Comparison of ENCODE assay signal across 8 cellular contexts in genomic region chr7:130758429-130759056, GRCh38. TPM values are rescaled to one million over a fixed set of nuclear protein-coding genes. Genes with fewer than 3 reads are reported as not detected.
DNase-seq lines count a peak whose midpoint lies in the region; ATAC-seq, FAIRE-seq and TF ChIP-seq lines count a peak whose summit lies in the region.

No MANE protein-coding gene starts in this region.

- no peak for TF ChIP-seq EP300 in GM12878 (IDR thresholded peaks at IDR 0.05; ENCODE audit: borderline replicate concordance in 1 of 2, control insufficient read depth in 1 of 2, low read depth in 2 of 2, low read length in 2 of 2)

- POLR2A ChIA-PET in GM12878 (lab: Charles Lee), result interaction anchor here (0.6 to 0.7 kb wide), 2 partner anchors 34 to 689 kb away, joined by 3 to 4 read pairs; partner anchors contain the start of gene KLHDC10

- intact Hi-C loops in GM12878 (cut with micrococcal nuclease; ENCODE audit: unreplicated experiment) (loop anchor here (1.0 to 5.0 kb wide), 4 partner anchors 271 to 696 kb away; no protein-coding TSS in a partner anchor), uterus (cut with DNase I; ENCODE audit: low total_unique reads) (no loop called here)

- H3K36me3 ChIP-seq in GM12878 (ENCODE audit: control insufficient read depth in 2 of 2, insufficient read depth in 2 of 2, low read length in 1 of 2) (no peaks in the 10 kb centered on the region), uterus (no peaks in the 10 kb centered on the region)

- FAIRE-seq in A204.1 (lab: Jason Lieb, UNC) (peak; percentile 99), GM12878 (lab: Jason Lieb, UNC) (peak; percentile 77)

- H3K27ac ChIP-seq in GM12878 (ENCODE audit: control insufficient read depth, insufficient read depth), result no peak overlapping the region
- H3K27ac ChIP-seq in uterus, result peak overlapping the region in 1 of 2 donors; percentile 6

- no peak overlapping the region for H3K9ac ChIP-seq in GM12878 (ENCODE audit: control insufficient read depth, insufficient read depth, low read length)

- H3K79me2 ChIP-seq in GM12878 (ENCODE audit: control insufficient read depth, insufficient read depth, low read length), result no peaks in the 10 kb centered on the region

- peak; percentile 92 for TF ChIP-seq RAD21 in GM12878 (IDR thresholded peaks at IDR 0.05; ENCODE audit: insufficient read depth, low read depth, low read length)

- peak; percentile 11 for DNase-seq in NCI-H2171 (lab: John Stamatoyannopoulos, UW)
- no peak for DNase-seq in GM12878 (ENCODE audit: low read depth, low spot score)
- peak; percentile 74 for DNase-seq in left kidney (ENCODE audit: low read depth, low spot score)
- DNase-seq in uterus, result no peak

- CTCF ChIA-PET in GM12878 (lab: Yijun Ruan, JAX), result interaction anchor here (0.6 to 4.3 kb wide), 45 partner anchors 9 to 748 kb away, joined by 3 to 62 read pairs (median 4); partner anchors contain the start of genes KLF14, KLHDC10 and TMEM209

- RAD21 ChIA-PET in GM12878 (lab: Charles Lee; ENCODE audit: unreplicated experiment), result interaction anchor here (0.6 to 3.8 kb wide), 17 partner anchors 19 to 695 kb away, joined by 3 to 32 read pairs (median 4); partner anchors contain the start of genes KLHDC10 and TMEM209

- no peak overlapping the region for H3K4me2 ChIP-seq in GM12878 (ENCODE audit: control insufficient read depth, insufficient read depth)

- 0% methylated on average over 2 of the region's 2 CpGs for WGBS in GM12878 (ENCODE audit: insufficient coverage, insufficient replicate concordance, low lambda C conversion rate, missing lambda C conversion rate)

- in situ Hi-C loops in GM12878 (cut with MboI), result loop anchor here (5.0 kb wide), 1 partner anchor 686 kb away; the partner anchor contains the start of gene KLHDC10

- ATAC-seq in GM12878 (peak; percentile 63), HG02970 (IDR thresholded peaks at IDR 0.05; ENCODE audit: low FRiP score, unreplicated experiment) (no peak), GM21528 (IDR thresholded peaks at IDR 0.05; ENCODE audit: low FRiP score, unreplicated experiment) (no peak)

- H2AFZ ChIP-seq in GM12878 (ENCODE audit: control insufficient read depth, low read depth, low read length), result no peak overlapping the region

- H3K27me3 ChIP-seq in GM12878 (replicated peaks in 1 of 2; ENCODE audit: control insufficient read depth in 2 of 2, insufficient read depth in 2 of 2, low read length in 1 of 2) (no peaks in the 10 kb centered on the region; a peak in 1 of 4 replicates), uterus (no peaks in the 10 kb centered on the region)

- TF ChIP-seq CTCF in GM12874 (IDR thresholded peaks at IDR 0.05; ENCODE audit: insufficient read depth, low read depth, low read length) (peak; percentile 37; the same call in 1 of the 2 replicates), GM12878 (IDR thresholded peaks at IDR 0.05 in 2 of 3, conservative IDR thresholded peaks at IDR 0.05 in 1 of 3; ENCODE audit: control insufficient read depth in 2 of 3, extremely low read depth in 1 of 3, insufficient read depth in 1 of 3, low read depth in 3 of 3, low read length in 3 of 3) (peak; percentile 41 to 59 (median 48)), uterus (IDR thresholded peaks at IDR 0.05) (peak; percentile 54 to 77 (median 61))

- TF ChIP-seq POLR2A in GM12878 (IDR thresholded peaks at IDR 0.05; ENCODE audit: low read depth, low read length) (no peak), uterus (IDR thresholded peaks at IDR 0.05) (no peak)

- no peaks in the 10 kb centered on the region for H3K9me3 ChIP-seq in GM12878 (replicated peaks; ENCODE audit: control insufficient read depth, insufficient read depth, low read length)
- H3K9me3 ChIP-seq in uterus, result no peaks in the 10 kb centered on the region

- no peaks in the 10 kb centered on the region for H4K20me1 ChIP-seq in GM12878 (ENCODE audit: control insufficient read depth, insufficient read depth)

- no TSS peak for BruUV-seq in GM12878 (replicated peaks; lab: Mats Ljungman, UMichigan)

- SMC1A ChIA-PET in GM12878 (lab: Charles Lee; ENCODE audit: uncharacterized antibody, unreplicated experiment), result interaction anchor here (0.6 to 2.6 kb wide), 21 partner anchors 10 to 697 kb away, joined by 3 to 33 read pairs (median 3); partner anchors contain the start of genes KLHDC10 and TMEM209

- H3K4me3 ChIP-seq in GM12878, result no peak overlapping the region
- no peak overlapping the region for H3K4me3 ChIP-seq in uterus

- H3K4me1 ChIP-seq in GM12878 (ENCODE audit: control insufficient read depth, insufficient read depth, low read length) (no peaks in the 10 kb centered on the region), uterus (no peaks in the 10 kb centered on the region)

TF ChIP-seq in GM12878, 131 proteins besides CTCF, POLR2A, EP300 and RAD21:
- TF ChIP-seq ZNF217 (IDR thresholded peaks at IDR 0.05) (no peak), ZNF592 (IDR thresholded peaks at IDR 0.05) (peak; percentile 27; the same call in 1 of the 2 replicates), NRF1 (conservative IDR thresholded peaks at IDR 0.05; ENCODE audit: low read depth, low read length) (no peak), SMC3 (IDR thresholded peaks at IDR 0.05; ENCODE audit: borderline replicate concordance, low read length) (peak; percentile 79), CHD1 (IDR thresholded peaks at IDR 0.05; ENCODE audit: low read depth, low read length) (no peak)

RNA-seq across cellular contexts. Expression of gene KLF14, which starts 24.5 kb away (rescaled TPM):
- not detected in 2 replicates for total RNA-seq in GM12878 (2013; cell fraction: nucleolus; rRNA removed)
- total RNA-seq in GM12878 (2014; rRNA removed), result 0.06 TPM in 1 of 2 replicates, not detected in the other
- total RNA-seq in GM12878 (2014; rRNA removed; fragmentation: Illumina TruSeq; extraction: Trizol), result not detected in 2 replicates
- total RNA-seq in GM12878 (2021), result not detected in 2 replicates
- polyA plus RNA-seq in GM12878 (2011; ENCODE audit: low read depth), result not detected
- polyA plus RNA-seq in GM12878 (2011; rRNA removed), result not detected in 2 replicates
- polyA plus RNA-seq in GM12878 (2011; cell fraction: cytosol; rRNA removed), result not detected in 2 replicates
- polyA plus RNA-seq in GM12878 (2011; cell fraction: nucleus; rRNA removed), result not detected in 2 replicates
- not detected in 2 replicates for polyA plus RNA-seq in GM12878 (2012)
- polyA plus RNA-seq in GM12878 (2014; fragmentation: Illumina TruSeq; extraction: Trizol), result not detected in 2 replicates
- not detected for polyA plus RNA-seq in GM12878 (2014; fragmentation: Nextera tagmentation; extraction: Ambion mirVana)
- not detected in 2 replicates for polyA plus RNA-seq in GM12878 (2014; rRNA removed)
- not detected for polyA plus RNA-seq in GM12878 (2016; fragmentation: Nextera tagmentation; extraction: Ambion mirVana)
- not detected in 2 replicates for polyA minus RNA-seq in GM12878 (2011; rRNA and poly(A)+ RNA removed)
- polyA minus RNA-seq in GM12878 (2011; cell fraction: cytosol; rRNA and poly(A)+ RNA removed), result not detected in 2 replicates
- polyA minus RNA-seq in GM12878 (2011; cell fraction: nucleus; rRNA and poly(A)+ RNA removed), result not detected in 2 replicates
- total RNA-seq in uterus, result under 1 TPM in 2 of 4 donors, not detected in 2; 0.27 to 0.83 TPM

Comparison
In these comparisons a context has a peak if more than half of its experiments do, and no peak if none do; other contexts are left out.
1. DNase-seq: peak in NCI-H2171 (single experiment) and left kidney (single experiment); none in GM12878 (single experiment) and uterus (0 of 2).
2. Peak in every context shown above with its lines, with median percentiles within 50 percentile points of each other: CTCF ChIP-seq.